ENCODE assay signal across 20 cellular contexts in the genomic region with DNA sequence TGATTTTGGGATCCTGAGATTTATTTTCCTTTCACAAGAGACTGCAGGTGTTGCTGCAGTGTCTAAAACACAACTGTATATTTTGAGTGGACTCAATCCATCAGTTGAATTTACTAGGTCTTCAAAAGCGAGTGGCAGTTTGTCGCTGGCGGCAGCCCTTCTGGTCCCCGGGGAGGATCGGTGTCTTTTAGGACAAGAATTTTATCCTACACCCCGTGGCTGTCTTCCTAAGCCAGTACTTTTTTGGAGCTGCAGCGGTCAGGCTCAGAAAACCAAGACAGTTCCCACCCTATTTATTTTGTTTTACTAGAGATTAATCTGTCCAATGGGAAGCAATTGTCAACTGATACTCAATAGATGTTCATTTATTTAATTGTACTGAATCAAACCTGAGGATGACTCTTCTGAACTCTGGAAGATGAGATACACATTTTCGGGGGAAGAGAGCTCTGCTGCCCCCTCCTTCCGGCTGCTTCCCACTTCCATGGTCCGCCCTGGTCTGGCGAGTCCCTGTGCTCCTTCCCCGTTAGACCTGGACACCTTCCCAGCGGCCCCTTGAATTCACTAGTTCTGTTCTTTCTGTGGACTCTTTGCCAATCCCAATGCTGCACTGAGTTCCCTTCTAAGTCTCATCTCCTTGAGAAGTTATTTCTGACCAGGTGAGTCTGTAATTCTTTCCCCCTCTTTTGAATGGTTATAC.
A peak's percentile ranks its signal among the peaks of the same experiment; 100 is the strongest.
DNase-seq lines count a peak whose midpoint lies in the region; ATAC-seq and TF ChIP-seq lines count a peak whose summit lies in the region.
"Had no signal": no experiment of that assay in that cellular context is flagged by ENCODE, and none has a peak within 500 bp of the region (broad histone marks: within the 10 kb centered on the region; RNA-seq: fewer than 3 reads in every experiment).

No MANE protein-coding gene starts in this region.

- ATAC-seq in Right ventricle myocardium superior (ENCODE audit: poor library complexity) (no peak), GM21576 (IDR thresholded peaks at IDR 0.05; ENCODE audit: unreplicated experiment) (no peak)

- H3F3A ChIP-seq in GM23248 (ENCODE audit: insufficient read depth): no peaks in the 10 kb centered on the region

- H2AFZ ChIP-seq in GM23248: no peak overlapping the region

- WGBS in spleen, 5 donors: 84 to 89% (median 88%) methylated on average over 13 of the region's 13 CpGs
- WGBS in GM23248 (ENCODE audit: low coverage in 1 of 2, low lambda C conversion rate in 2 of 2, missing lambda C conversion rate in 2 of 2), 2 experiments: 73 to 74% methylated on average over 13 of the region's 13 CpGs

- no peaks in the 10 kb centered on the region for H3K79me2 ChIP-seq in GM23248 (ENCODE audit: insufficient read depth)

- H3K9me3 ChIP-seq in spleen: no peaks in the 10 kb centered on the region
- no peaks in the 10 kb centered on the region for H3K9me3 ChIP-seq in GM23248 (ENCODE audit: low read depth)
- H3K9me3 ChIP-seq: HAP-1, MG63 had no signal

- in situ Hi-C loops in GM23248 (cut with MboI): no loop called here

- intact Hi-C loops in cardiac septum (cut with DNase I) (no loop called here), Right ventricle myocardium superior (cut with DNase I) (no loop called here), spleen (cut with DNase I; ENCODE audit: low total_unique reads) (no loop called here)

- H3K27ac ChIP-seq in spleen: no peak overlapping the region
- H3K27ac ChIP-seq in GM23248: no peak overlapping the region
- H3K27ac ChIP-seq: SK-N-MC had no signal

- H3K4me3 ChIP-seq in spleen (no peak overlapping the region), GM23248 (no peak overlapping the region)
- H3K4me3 ChIP-seq: HAP-1, MG63, SK-N-MC had no signal

- H3K36me3 ChIP-seq in spleen (no peaks in the 10 kb centered on the region), GM23248 (ENCODE audit: low read depth) (no peaks in the 10 kb centered on the region)
- H3K36me3 ChIP-seq: HAP-1, MG63 had no signal

- H3K27me3 ChIP-seq in spleen (replicated peaks in 1 of 7) (peaks cover 0 to 36% (median 4%) of the 10 kb centered on the region in 7 donors), GM23248 (replicated peaks; ENCODE audit: insufficient read depth) (peaks cover 9% of the 10 kb centered on the region)
- H3K27me3 ChIP-seq: MG63 had no signal

- TF ChIP-seq POLR2A in spleen (IDR thresholded peaks at IDR 0.05): no peak

- H3K4me2 ChIP-seq in GM23248 (ENCODE audit: unreplicated experiment): no peak overlapping the region

- DNase-seq in cardiac septum (ENCODE audit: low spot score): peak; percentile 58
- no peak for DNase-seq in Right ventricle myocardium superior
- peak; percentile 47 for DNase-seq in mesenteric fat pad (ENCODE audit: low spot score)
- DNase-seq in spleen: peak; percentile 28
- DNase-seq in NOMO-1 treated with dmso at 0.1 percent for 144 hours (lab: John Stamatoyannopoulos, UW; ENCODE audit: unreplicated experiment): no peak
- DNase-seq in GM23248: no peak
- DNase-seq: ACHN, DMS79 treated with DMSO at 0.1 percent for 48 hours, Karpas-422, MG63, NCI-H1048, NCI-H1436 treated with DMSO at 0.1 percent for 48 hours, NCI-H2029, NCI-H2171, NCI-H446, NCI-H69, SHP77 had no signal

- H3K4me1 ChIP-seq in spleen (no peaks in the 10 kb centered on the region), GM23248 (ENCODE audit: insufficient read depth) (no peaks in the 10 kb centered on the region)
- H3K4me1 ChIP-seq: HAP-1 had no signal

- TF ChIP-seq CTCF in spleen (IDR thresholded peaks at IDR 0.05 in 8 of 11, conservative IDR thresholded peaks at IDR 0.05 in 3 of 11): no peak

- no peaks in the 10 kb centered on the region for H3K9me2 ChIP-seq in GM23248 (ENCODE audit: insufficient read depth)

- no peaks in the 10 kb centered on the region for H4K20me1 ChIP-seq in GM23248 (ENCODE audit: insufficient read depth)

- no peak overlapping the region for H3K9ac ChIP-seq in GM23248

Comparison
In these comparisons a context has a peak if more than half of its experiments do, and no peak if none do; other contexts are left out.
1. DNase-seq: peak in cardiac septum (single experiment), mesenteric fat pad (single experiment) and spleen (single experiment); none in Right ventricle myocardium superior (single experiment), NOMO-1 treated with dmso at 0.1 percent for 144 hours (single experiment) and GM23248 (single experiment).